Comparison of ENCODE assay signal across 1 cellular context in the genomic region with DNA sequence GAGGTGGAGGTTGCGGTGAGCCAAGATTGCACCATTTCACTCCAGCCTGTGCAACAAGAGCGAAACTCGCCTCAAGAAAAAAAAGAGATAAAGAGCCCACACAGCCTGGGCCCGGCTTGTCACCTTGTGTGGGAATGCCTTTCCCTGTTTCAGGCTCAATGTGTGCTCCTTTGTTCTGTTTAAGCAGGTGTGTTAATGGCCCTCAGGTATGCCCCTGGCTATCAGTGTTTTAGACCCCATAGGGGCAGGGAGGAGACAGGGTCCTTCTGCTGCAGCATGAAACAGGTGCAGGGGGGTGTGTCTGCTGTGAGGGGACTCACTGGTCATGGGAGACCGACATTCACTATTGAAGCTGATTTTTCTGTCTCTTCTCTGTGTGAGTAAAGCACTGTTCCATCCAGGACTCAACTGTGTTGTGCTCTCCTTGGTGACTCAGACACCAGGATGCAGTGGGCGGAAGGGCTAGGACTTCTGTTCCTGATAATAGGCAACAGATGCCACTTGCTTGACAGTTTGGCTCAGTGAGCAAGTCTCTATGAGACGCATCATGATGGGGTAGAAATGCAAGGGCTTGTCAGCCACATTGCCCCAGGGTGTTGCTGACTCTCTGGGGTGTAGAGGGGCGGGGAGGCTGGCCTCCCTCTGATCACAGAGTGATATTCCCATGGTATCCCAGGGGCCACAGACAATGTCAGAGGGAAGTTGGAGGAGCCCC.
TF ChIP-seq lines count a peak whose summit lies in the region.

No MANE protein-coding gene starts in this region.

TF ChIP-seq in SK-N-SH, 30 proteins besides CTCF, POLR2A, EP300 and RAD21:
- TF ChIP-seq JUND (IDR thresholded peaks at IDR 0.05): no peak
- no peak for TF ChIP-seq RXRA (IDR thresholded peaks at IDR 0.05; ENCODE audit: borderline replicate concordance, low read depth)
- peak; percentile 82 for TF ChIP-seq TCF12 (IDR thresholded peaks at IDR 0.05)
- TF ChIP-seq FOXJ3 (CRISPR knock-in tag; IDR thresholded peaks at IDR 0.05): peak; percentile 33; the same call in 1 of the 2 replicates
- TF ChIP-seq, protein P1, sequence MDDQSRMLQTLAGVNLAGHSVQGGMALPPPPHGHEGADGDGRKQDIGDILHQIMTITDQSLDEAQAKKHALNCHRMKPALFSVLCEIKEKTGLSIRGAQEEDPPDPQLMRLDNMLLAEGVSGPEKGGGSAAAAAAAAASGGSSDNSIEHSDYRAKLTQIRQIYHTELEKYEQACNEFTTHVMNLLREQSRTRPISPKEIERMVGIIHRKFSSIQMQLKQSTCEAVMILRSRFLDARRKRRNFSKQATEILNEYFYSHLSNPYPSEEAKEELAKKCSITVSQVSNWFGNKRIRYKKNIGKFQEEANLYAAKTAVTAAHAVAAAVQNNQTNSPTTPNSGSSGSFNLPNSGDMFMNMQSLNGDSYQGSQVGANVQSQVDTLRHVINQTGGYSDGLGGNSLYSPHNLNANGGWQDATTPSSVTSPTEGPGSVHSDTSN (IDR thresholded peaks at IDR 0.05): 0 out of 2 replicates have a peak, but pooled peaks have one; percentile 8
- no peak for TF ChIP-seq ELF1 (IDR thresholded peaks at IDR 0.05)
- no peak for TF ChIP-seq GABPA (IDR thresholded peaks at IDR 0.05; ENCODE audit: low read depth)
- 0 out of 2 replicates have a peak, but pooled peaks have one; percentile 14 for TF ChIP-seq POLR2AphosphoS5 (IDR thresholded peaks at IDR 0.05; ENCODE audit: low read depth, low read length)
- peak; percentile 65; the same call in 1 of the 2 replicates for TF ChIP-seq MXI1 (IDR thresholded peaks at IDR 0.05; ENCODE audit: low read depth, low read length)
- peak; percentile 48; the same call in 1 of the 2 replicates for TF ChIP-seq RCOR1 (IDR thresholded peaks at IDR 0.05; ENCODE audit: low read length)
- no peak for TF ChIP-seq TEAD4 (IDR thresholded peaks at IDR 0.05; ENCODE audit: borderline replicate concordance, insufficient read depth)
- TF ChIP-seq CHD2 (IDR thresholded peaks at IDR 0.05; ENCODE audit: low read length, partially characterized antibody): peak; percentile 68
- TF ChIP-seq FOSL2 (IDR thresholded peaks at IDR 0.05; ENCODE audit: borderline replicate concordance, low read depth): peak; percentile 35; the same call in 1 of the 2 replicates
